11 cellular contexts compared by ENCODE assay signal in the genomic region with DNA sequence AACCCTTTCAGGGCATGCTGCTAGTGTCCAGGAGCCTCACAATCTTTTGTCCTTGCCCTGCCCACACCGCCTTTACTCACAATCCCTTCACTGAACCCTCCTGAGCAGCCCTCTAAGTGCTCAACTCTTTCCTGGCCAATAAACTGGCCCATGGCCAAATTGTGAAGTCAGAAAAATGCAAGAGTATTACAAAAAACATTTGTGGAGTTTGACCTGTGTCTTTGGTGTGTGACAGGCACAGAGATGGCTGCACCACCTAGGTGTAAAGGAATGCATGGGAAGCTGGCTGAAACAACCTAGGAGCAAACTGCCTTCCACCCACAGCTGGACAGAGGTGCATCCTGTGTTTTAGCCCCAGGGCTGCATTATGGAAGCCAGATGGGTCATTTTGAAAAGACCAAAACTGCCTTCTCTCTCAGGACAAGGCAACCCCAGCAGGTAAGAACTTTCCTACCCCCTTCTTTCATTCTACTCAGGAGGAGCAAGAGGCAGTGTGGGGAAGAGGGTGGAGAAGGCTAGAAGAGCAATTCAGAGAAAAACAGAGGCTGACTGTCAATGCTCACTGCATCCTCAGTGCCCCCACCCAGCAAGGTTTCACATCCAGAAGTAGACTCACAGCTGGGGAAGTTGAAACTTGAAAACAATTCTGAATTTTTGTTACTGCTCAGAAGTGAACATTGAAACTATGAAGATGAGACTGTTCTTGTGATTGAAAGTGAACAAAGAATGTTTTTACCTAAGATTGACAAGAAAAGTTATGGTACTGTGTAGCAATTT.
DNase-seq lines count a peak whose midpoint lies in the region; ATAC-seq and TF ChIP-seq lines count a peak whose summit lies in the region.
"Had no signal": no experiment of that assay in that cellular context is flagged by ENCODE, and none has a peak within 500 bp of the region (broad histone marks: within the 10 kb centered on the region; RNA-seq: fewer than 3 reads in every experiment).

No MANE protein-coding gene starts in this region.

- no peaks in the 10 kb centered on the region for H4K20me1 ChIP-seq in KMS-11 (ENCODE audit: insufficient read depth)

- H3K27me3 ChIP-seq in KMS-11 (ENCODE audit: insufficient read depth, low read depth): no peaks in the 10 kb centered on the region

- ATAC-seq in GM18502 (IDR thresholded peaks at IDR 0.05; ENCODE audit: poor library complexity, unreplicated experiment) (peak; percentile 68), GM19455 (IDR thresholded peaks at IDR 0.05; ENCODE audit: unreplicated experiment) (peak; percentile 72), HG02885 (IDR thresholded peaks at IDR 0.05; ENCODE audit: poor library complexity, unreplicated experiment) (peak; percentile 77)

- peaks cover 97% of the 10 kb centered on the region for H3K4me1 ChIP-seq in KMS-11 (ENCODE audit: low read depth, poor library complexity, severe bottlenecking)

- H3K4me3 ChIP-seq in KMS-11 (IDR thresholded peaks at IDR 0.05; ENCODE audit: insufficient read depth, low read depth, low read length) (no peak overlapping the region), foreskin fibroblast (ENCODE audit: low read depth in 1 of 2, low read length in 2 of 2) (no peak overlapping the region)

- H3K27ac ChIP-seq in KMS-11: peak overlapping the region; percentile 53

- no peak overlapping the region; the same call in 1 of the 2 replicates for H3K9ac ChIP-seq in KMS-11

- no peak for TF ChIP-seq CTCF in KMS-11 (conservative IDR thresholded peaks at IDR 0.05; ENCODE audit: low read depth, low read length)
- TF ChIP-seq CTCF in foreskin fibroblast (IDR thresholded peaks at IDR 0.05; ENCODE audit: low read depth, low read length): no peak

- no peak overlapping the region for H2AFZ ChIP-seq in KMS-11 (ENCODE audit: low read depth)

- DNase-seq in foreskin fibroblast (no peak), COR-L47 (lab: John Stamatoyannopoulos, UW) (no peak), NCI-H748 treated with DMSO at 0.1 percent for 48 hours (lab: John Stamatoyannopoulos, UW) (no peak)
- DNase-seq in activated CD4-positive, alpha-beta T cell treated with anti-CD3 and anti-CD28 coated beads, Interleukin-2, amount 50 U/mL, for 4 hours: no peak
- DNase-seq: activated B cell treated with CpG ODN at 0.5 μM for 24 hours, C1 segment of cervical spinal cord, NCI-H2081 treated with DMSO at 0.1 percent for 48 hours had no signal

- no peaks in the 10 kb centered on the region for H3K79me2 ChIP-seq in KMS-11 (ENCODE audit: insufficient read depth, low read depth)

- H3K4me2 ChIP-seq in KMS-11: peak overlapping the region; percentile 76

- H3K36me3 ChIP-seq in KMS-11 (ENCODE audit: insufficient read depth): no peaks in the 10 kb centered on the region
